ENCODE assay signal across 23 cellular contexts in the genomic region with DNA sequence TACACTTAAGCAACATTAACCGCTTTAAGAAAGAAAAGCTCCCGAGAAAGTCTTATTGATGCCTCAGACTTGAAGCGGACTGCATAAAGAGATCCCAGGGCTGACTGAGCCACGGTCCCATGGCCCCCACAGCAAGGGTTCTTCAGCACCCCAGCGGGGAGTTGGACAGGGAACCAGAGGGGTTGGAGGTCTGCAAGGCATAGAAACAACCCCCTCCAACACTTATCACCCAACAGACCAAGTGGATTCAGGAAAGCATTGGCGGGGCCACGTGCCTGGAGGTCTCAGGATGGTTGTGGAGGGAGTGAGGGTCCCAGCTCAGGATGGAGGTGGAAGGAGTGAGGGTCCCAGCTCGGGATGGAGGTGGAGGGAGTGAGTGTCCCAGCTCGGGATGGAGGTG.
DNase-seq lines count a peak whose midpoint lies in the region; ATAC-seq and TF ChIP-seq lines count a peak whose summit lies in the region.
"Had no signal": no experiment of that assay in that cellular context is flagged by ENCODE, and none has a peak within 500 bp of the region (broad histone marks: within the 10 kb centered on the region; RNA-seq: fewer than 3 reads in every experiment).

No MANE protein-coding gene starts in this region.

- 86 to 90% methylated on average over 9 of the region's 9 CpGs for WGBS in lower leg skin, 2 donors
- 67 to 77% (median 73%) methylated on average over 9 of the region's 9 CpGs for WGBS in stomach, 5 donors

- no peak overlapping the region for H3K27ac ChIP-seq in stomach
- H3K27ac ChIP-seq: Peyer's patch had no signal

- no peak for ATAC-seq in GM21360 (IDR thresholded peaks at IDR 0.05; ENCODE audit: unreplicated experiment)
- ATAC-seq: CD8-positive, alpha-beta T cell; SK-N-SH treated with all-trans-retinoic acid at 6 μM for 48 hours had no signal

- H3K4me1 ChIP-seq in stomach = no peaks in the 10 kb centered on the region
- H3K4me1 ChIP-seq: HAP-1, Peyer's patch had no signal

- no peak for TF ChIP-seq EP300 in stomach (IDR thresholded peaks at IDR 0.05)

- TF ChIP-seq POLR2A in lower leg skin (IDR thresholded peaks at IDR 0.05) (no peak), stomach (IDR thresholded peaks at IDR 0.05) (no peak)

- DNase-seq in NCI-H82 (lab: John Stamatoyannopoulos, UW) = peak; percentile 6
- DNase-seq in NCI-H82 treated with DMSO at 0.1 percent for 48 hours (lab: John Stamatoyannopoulos, UW; ENCODE audit: unreplicated experiment) = no peak
- peak; percentile 0 to 52 for DNase-seq in lower leg skin (ENCODE audit: low spot score in 2 of 2)
- peak; percentile 14 for DNase-seq in stomach
- DNase-seq in activated naive CD4-positive, alpha-beta T cell (lab: John Stamatoyannopoulos, UW) = no peak
- no peak for DNase-seq in HuH-7.5 (ENCODE audit: low spot score)
- DNase-seq: 8988T, AML-193, C1 segment of cervical spinal cord, GDM1, KG1, NCI-H1092, NCI-H1436, NCI-H187 treated with DMSO at 0.1 percent for 48 hours, NCI-H2107, NCI-H2227 treated with DMSO at 0.1 percent for 48 hours, NCI-H510A treated with DMSO at 0.1 percent for 48 hours, NCI-H748 treated with DMSO at 0.1 percent for 48 hours, Peyer's patch had no signal

- intact Hi-C loops in lower leg skin (cut with DNase I; ENCODE audit: low total_unique reads) = no loop called here
- intact Hi-C loops in stomach (cut with DNase I; ENCODE audit: low total_unique reads) = no loop called here

- no peak overlapping the region for H3K4me3 ChIP-seq in lower leg skin (ENCODE audit: low read depth, poor library complexity, severe bottlenecking)
- no peak overlapping the region for H3K4me3 ChIP-seq in stomach
- H3K4me3 ChIP-seq: HAP-1, Peyer's patch had no signal

- TF ChIP-seq CTCF in lower leg skin (IDR thresholded peaks at IDR 0.05) (no peak), stomach (IDR thresholded peaks at IDR 0.05) (no peak)

- H3K9me3 ChIP-seq in stomach = peaks cover 0 to 4% (median under 1%) of the 10 kb centered on the region in 4 donors
- H3K9me3 ChIP-seq: HAP-1, Peyer's patch had no signal

- H3K27me3 ChIP-seq in stomach = no peaks in the 10 kb centered on the region
- H3K27me3 ChIP-seq: Peyer's patch had no signal

- no peaks in the 10 kb centered on the region for H3K36me3 ChIP-seq in stomach
- H3K36me3 ChIP-seq: HAP-1, Peyer's patch had no signal

Comparison
In these comparisons a context has a peak if more than half of its experiments do, and no peak if none do; other contexts are left out.
1. DNase-seq: peak in NCI-H82 (single experiment), lower leg skin (2 of 2) and stomach (single experiment); none in NCI-H82 treated with DMSO at 0.1 percent for 48 hours (single experiment), activated naive CD4-positive, alpha-beta T cell (0 of 4) and HuH-7.5 (single experiment).